In genomic region chr2:70887550-70888229, GRCh38 we compare ENCODE assay signal across 8 cellular contexts. TPM values are rescaled to one million over a fixed set of nuclear protein-coding genes. Genes with fewer than 3 reads are reported as not detected.
DNase-seq lines count a peak whose midpoint lies in the region; ATAC-seq and TF ChIP-seq lines count a peak whose summit lies in the region.

No MANE protein-coding gene starts in this region.

- H3K27ac ChIP-seq in lung (ENCODE audit: low read depth in 1 of 2, low read length in 1 of 2) (no peak overlapping the region), stomach smooth muscle (ENCODE audit: low read length) (no peak overlapping the region)

- DNase-seq in DMS153 (lab: John Stamatoyannopoulos, UW), result peak; percentile 63
- DNase-seq in NCI-H1092 (lab: John Stamatoyannopoulos, UW), result peak; percentile 77
- no peak for DNase-seq in lung (ENCODE audit: low spot score)
- DNase-seq in hepatic stellate cell (ENCODE audit: low spot score), result no peak
- DNase-seq in GM19240 (ENCODE audit: insufficient read length, low spot score), result no peak
- DNase-seq in NCI-H1694 treated with DMSO at 0.1 percent for 48 hours (lab: John Stamatoyannopoulos, UW), result no peak

- H3K9ac ChIP-seq in stomach smooth muscle (ENCODE audit: low read length in 2 of 2), result no peak overlapping the region

- WGBS in lung, 2 donors, result 2 to 5% methylated on average over 52 to 56 of the region's 56 CpGs

- H3K36me3 Mint-ChIP-seq in brain, result no peaks in the 10 kb centered on the region

- H3K4me3 ChIP-seq in lung (peak overlapping the region; percentile 26), stomach smooth muscle (ENCODE audit: low read length in 2 of 2) (peak overlapping the region; percentile 56 to 67)

- TF ChIP-seq CTCF in brain (conservative IDR thresholded peaks at IDR 0.05) (no peak), lung (IDR thresholded peaks at IDR 0.05; ENCODE audit: control extremely low read depth, extremely low read depth) (no peak)

- H3K4me1 ChIP-seq in lung (ENCODE audit: control insufficient read depth in 2 of 2, insufficient read depth in 2 of 2, low read length in 2 of 2) (peaks cover 4 to 7% of the 10 kb centered on the region in 2 donors), stomach smooth muscle (ENCODE audit: control insufficient read depth, insufficient read depth, low read length) (peaks cover 13% of the 10 kb centered on the region)

- ATAC-seq in lung (ENCODE audit: insufficient read depth, low FRiP score), result peak; percentile 70

- peaks cover 0 to 5% of the 10 kb centered on the region in 2 donors for H3K9me3 ChIP-seq in lung (ENCODE audit: control insufficient read depth in 2 of 2, insufficient read depth in 1 of 2, low read length in 1 of 2)
- H3K9me3 ChIP-seq in stomach smooth muscle (ENCODE audit: control insufficient read depth in 2 of 2, low read length in 2 of 2), result peaks cover 0 to 5% of the 10 kb centered on the region in 2 donors

- peak overlapping the region; percentile 80 to 89 (median 85) for H3K4me3 Mint-ChIP-seq in brain

- peak overlapping the region in 1 of 5 experiments; percentile 53 for H3K27ac Mint-ChIP-seq in brain

- H3K36me3 ChIP-seq in lung (ENCODE audit: control insufficient read depth in 2 of 2, insufficient read depth in 2 of 2, low read length in 2 of 2) (no peaks in the 10 kb centered on the region), stomach smooth muscle (ENCODE audit: control insufficient read depth in 2 of 2, insufficient read depth in 2 of 2, low read length in 2 of 2) (no peaks in the 10 kb centered on the region)

- H3K27me3 Mint-ChIP-seq in brain, result peaks cover 100% of the 10 kb centered on the region

- peaks cover 0 to 13% (median 8%) of the 10 kb centered on the region in 5 experiments for H3K9me3 Mint-ChIP-seq in brain

- H3K27me3 ChIP-seq in lung (ENCODE audit: control insufficient read depth, insufficient read depth), result peaks cover 10% of the 10 kb centered on the region
- peaks cover 65 to 87% of the 10 kb centered on the region in 2 donors for H3K27me3 ChIP-seq in stomach smooth muscle (ENCODE audit: control insufficient read depth in 1 of 2, insufficient read depth in 2 of 2, low read length in 2 of 2)

- H3K4me1 Mint-ChIP-seq in brain, result peaks cover 31% of the 10 kb centered on the region

RNA-seq across cellular contexts. Expression of gene VAX2, which starts 12.7 kb away (rescaled TPM):
- 6.8 TPM for polyA plus RNA-seq in brain (ENCODE audit: insufficient read depth, low read depth, low replicate concordance)
- total RNA-seq in lung, result 1 to 10 TPM in 1 of 2 donors, under 1 TPM in 1; 0.97 to 1.4 TPM
- 1 to 10 TPM in 1 of 2 donors, under 1 TPM in 1; 0.32 to 1.4 TPM for polyA plus RNA-seq in lung

RNA-seq across cellular contexts. Expression of gene ATP6V1B1, which starts 48.0 kb away (rescaled TPM):
- polyA plus RNA-seq in brain (ENCODE audit: insufficient read depth, low read depth, low replicate concordance) (2.4 TPM), lung (1 to 10 TPM in 1 of 2 donors, under 1 TPM in 1; 0.33 to 2.2 TPM)
- total RNA-seq in lung, result 1 to 10 TPM; 1.4 to 5.9 TPM

RNA-seq across cellular contexts. Expression of gene CD207, which starts 52.1 kb away (rescaled TPM):
- polyA plus RNA-seq in brain (ENCODE audit: insufficient read depth, low read depth, low replicate concordance) (0.39 TPM), lung (1 to 10 TPM in 1 of 2 donors, under 1 TPM in 1; 0.06 to 1.8 TPM)
- under 1 TPM; 0.11 to 0.86 TPM for total RNA-seq in lung

Comparison
In these comparisons a context has a peak if more than half of its experiments do, and no peak if none do; other contexts are left out.
1. DNase-seq: peak in DMS153 (single experiment) and NCI-H1092 (single experiment); none in lung (single experiment), hepatic stellate cell (single experiment), GM19240 (single experiment) and NCI-H1694 treated with DMSO at 0.1 percent for 48 hours (single experiment).